In the genomic region with DNA sequence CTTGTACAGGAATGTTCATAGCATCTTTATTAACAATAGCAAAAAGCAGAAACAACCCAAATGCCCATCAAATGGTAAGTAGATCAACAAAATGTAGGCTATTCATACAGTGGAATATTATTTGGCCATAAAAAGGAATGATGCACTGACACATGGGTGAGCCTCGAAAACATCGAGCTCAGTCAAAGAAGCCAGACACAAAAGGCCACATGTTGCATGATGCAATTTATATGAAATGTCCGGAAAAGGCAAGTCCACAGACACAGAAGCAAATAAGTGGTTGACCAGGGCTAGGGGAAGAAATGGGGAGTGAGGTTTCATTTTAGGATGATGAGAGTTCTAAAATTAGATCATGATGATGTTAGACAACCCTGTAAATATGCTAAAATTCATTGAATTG, we compare ENCODE assay signal across 2 cellular contexts.
TF ChIP-seq lines count a peak whose summit lies in the region.

No MANE protein-coding gene starts in this region.

TF ChIP-seq in HCT116, 20 proteins besides CTCF, POLR2A, EP300 and RAD21:
- TF ChIP-seq, protein P1, sequence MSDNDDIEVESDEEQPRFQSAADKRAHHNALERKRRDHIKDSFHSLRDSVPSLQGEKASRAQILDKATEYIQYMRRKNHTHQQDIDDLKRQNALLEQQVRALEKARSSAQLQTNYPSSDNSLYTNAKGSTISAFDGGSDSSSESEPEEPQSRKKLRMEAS (IDR thresholded peaks at IDR 0.05): peak; percentile 72
- no peak for TF ChIP-seq SP1 (IDR thresholded peaks at IDR 0.05; ENCODE audit: low read depth)
- TF ChIP-seq CEBPB (IDR thresholded peaks at IDR 0.05; ENCODE audit: low read depth): peak; percentile 58; the same call in 1 of the 2 replicates
TF ChIP-seq in HCT116: peak in this region for 2.

TF ChIP-seq in WTC11, 78 proteins besides CTCF, POLR2A, EP300 and RAD21:
- TF ChIP-seq, protein P2, sequence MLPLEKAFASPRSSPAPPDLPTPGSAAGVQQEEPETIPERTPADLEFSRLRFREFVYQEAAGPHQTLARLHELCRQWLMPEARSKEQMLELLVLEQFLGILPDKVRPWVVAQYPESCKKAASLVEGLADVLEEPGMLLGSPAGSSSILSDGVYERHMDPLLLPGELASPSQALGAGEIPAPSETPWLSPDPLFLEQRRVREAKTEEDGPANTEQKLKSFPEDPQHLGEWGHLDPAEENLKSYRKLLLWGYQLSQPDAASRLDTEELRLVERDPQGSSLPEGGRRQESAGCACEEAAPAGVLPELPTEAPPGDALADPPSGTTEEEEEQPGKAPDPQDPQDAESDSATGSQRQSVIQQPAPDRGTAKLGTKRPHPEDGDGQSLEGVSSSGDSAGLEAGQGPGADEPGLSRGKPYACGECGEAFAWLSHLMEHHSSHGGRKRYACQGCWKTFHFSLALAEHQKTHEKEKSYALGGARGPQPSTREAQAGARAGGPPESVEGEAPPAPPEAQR (CRISPR knock-in tag; IDR thresholded peaks at IDR 0.05): no peak
- TF ChIP-seq GABPB1 (CRISPR knock-in tag; IDR thresholded peaks at IDR 0.05): 0 out of 2 replicates have a peak, but pooled peaks have one; percentile 20
